Comparison of ENCODE assay signal across 23 cellular contexts in the genomic region with DNA sequence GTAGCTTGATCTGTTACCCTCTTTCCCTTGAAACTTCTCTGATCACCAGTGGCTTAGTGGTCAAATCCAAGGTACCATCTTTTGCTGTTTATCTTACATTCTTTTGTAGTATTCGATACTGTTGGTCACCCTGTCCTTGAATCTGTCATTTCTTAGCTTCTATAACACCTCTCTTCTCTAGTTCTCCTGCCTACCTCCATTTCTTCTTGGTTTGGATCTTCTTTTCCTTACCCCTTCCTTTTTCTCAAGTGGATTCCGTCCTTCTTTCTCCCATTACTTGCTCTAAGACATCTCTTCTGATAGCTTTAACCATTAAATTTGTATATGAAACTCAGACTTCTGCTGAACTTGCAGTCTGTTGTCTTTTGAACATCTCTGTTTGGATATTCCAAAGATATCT.
"Had no signal": no experiment of that assay in that cellular context is flagged by ENCODE, and none has a peak within 500 bp of the region (broad histone marks: within the 10 kb centered on the region; RNA-seq: fewer than 3 reads in every experiment).

No MANE protein-coding gene starts in this region.

- DNase-seq: cortex of kidney; effector CD4-positive, alpha-beta T cell; heart left ventricle; kidney; left cardiac atrium; left lung; mesendoderm; midbrain; naive thymus-derived CD8-positive, alpha-beta T cell; nephron progenitor cell; nucleus accumbens; right cardiac atrium; spleen; stimulated activated CD4-positive, alpha-beta T cell treated with anti-CD3 and anti-CD28 coated beads, Interleukin-4, amount 100 ng/mL, for 4 hours; stimulated activated naive CD8-positive, alpha-beta T cell treated with anti-CD3 and anti-CD28 coated beads, Interleukin-15, Interleukin-2, amounts not matched to agents 100 U/mL and 50 U/mL, for 24 hours; transverse colon; upper lobe of right lung; uterus had no signal

- H3K9me3 Mint-ChIP-seq: naive thymus-derived CD8-positive, alpha-beta T cell; stimulated activated memory B cell treated with anti-CD40 and anti-IgM and Interleukin-4, amounts not matched to agents 10 μg/mL and 1 μg/mL and 100 μg/mL, for 72 hours had no signal

- H3K27ac Mint-ChIP-seq: naive thymus-derived CD8-positive, alpha-beta T cell; nephron progenitor cell; stimulated activated memory B cell treated with anti-CD40 and anti-IgM and Interleukin-4, amounts not matched to agents 10 μg/mL and 1 μg/mL and 100 μg/mL, for 72 hours had no signal

- H3K4me2 ChIP-seq: hepatocyte had no signal

- H3K27me3 Mint-ChIP-seq: naive thymus-derived CD8-positive, alpha-beta T cell; stimulated activated memory B cell treated with anti-CD40 and anti-IgM and Interleukin-4, amounts not matched to agents 10 μg/mL and 1 μg/mL and 100 μg/mL, for 72 hours had no signal

- H2AFZ ChIP-seq: hepatocyte had no signal

- ATAC-seq: heart left ventricle; left cardiac atrium; left lung; naive thymus-derived CD8-positive, alpha-beta T cell; right cardiac atrium; stimulated activated memory B cell treated with anti-CD40 and anti-IgM and Interleukin-4, amounts not matched to agents 10 μg/mL and 1 μg/mL and 100 μg/mL, for 72 hours; stimulated activated naive CD8-positive, alpha-beta T cell treated with anti-CD3 and anti-CD28 coated beads, Interleukin-15, Interleukin-2, amounts not matched to agents 100 U/mL and 50 U/mL, for 24 hours; upper lobe of right lung had no signal

- H3K36me3 ChIP-seq: left lung, prostate gland, suprapubic skin, transverse colon, upper lobe of right lung, uterus had no signal

- H3K4me1 ChIP-seq: prostate gland, uterus had no signal

- H3K4me3 ChIP-seq: heart left ventricle, hepatocyte, left lung, prostate gland, skin epidermis, spleen, suprapubic skin, transverse colon, upper lobe of right lung, uterus had no signal

- H3K27me3 ChIP-seq: heart left ventricle, hepatocyte, left lung, spleen, suprapubic skin, transverse colon, upper lobe of right lung, uterus had no signal

- H3K27ac ChIP-seq: heart left ventricle, hepatocyte, left lung, prostate gland, skin epidermis, spleen, suprapubic skin, transverse colon, upper lobe of right lung, uterus had no signal

- H3K4me3 Mint-ChIP-seq: naive thymus-derived CD8-positive, alpha-beta T cell; nephron progenitor cell; stimulated activated memory B cell treated with anti-CD40 and anti-IgM and Interleukin-4, amounts not matched to agents 10 μg/mL and 1 μg/mL and 100 μg/mL, for 72 hours had no signal
